19 cellular contexts compared by ENCODE assay signal in the genomic region with DNA sequence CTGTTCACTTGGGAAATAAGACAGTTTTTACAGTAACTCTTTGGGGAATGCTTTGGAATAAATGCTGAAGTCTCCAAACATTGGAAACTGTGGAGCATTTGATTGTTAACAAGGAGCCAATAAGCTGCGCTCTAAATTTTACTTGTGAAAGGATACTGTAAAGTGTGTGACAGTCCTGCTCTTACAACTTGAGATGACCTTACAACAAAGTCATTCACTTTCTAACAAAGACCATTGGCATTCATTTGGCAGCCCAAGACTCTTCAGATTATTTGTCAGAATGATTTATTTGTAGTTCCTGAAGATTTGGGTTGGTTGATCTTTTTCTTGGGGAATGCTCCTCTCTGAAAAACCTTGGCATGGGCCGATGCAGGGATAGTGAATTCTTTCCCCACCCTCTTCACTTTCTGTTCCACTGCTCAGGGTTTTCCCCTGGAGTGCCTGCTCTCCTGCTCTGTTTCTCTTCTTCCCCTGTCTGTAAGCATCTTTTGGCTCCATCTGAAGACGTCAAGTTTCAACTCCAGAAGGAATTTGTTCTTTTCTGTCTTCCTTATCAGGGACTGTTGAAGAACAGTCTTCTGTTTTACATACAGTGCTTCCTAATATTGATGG.
A peak's percentile ranks its signal among the peaks of the same experiment; 100 is the strongest.
DNase-seq lines count a peak whose midpoint lies in the region; ATAC-seq and TF ChIP-seq lines count a peak whose summit lies in the region.
"Had no signal": no experiment of that assay in that cellular context is flagged by ENCODE, and none has a peak within 500 bp of the region (broad histone marks: within the 10 kb centered on the region; RNA-seq: fewer than 3 reads in every experiment).

No MANE protein-coding gene starts in this region.

- TF ChIP-seq CTCF in Caco-2 (IDR thresholded peaks at IDR 0.05; ENCODE audit: insufficient read depth in 1 of 2, low read depth in 1 of 2, low read length in 1 of 2, severe bottlenecking in 1 of 2, unreplicated experiment in 1 of 2) (no peak), fibroblast of the aortic adventitia (IDR thresholded peaks at IDR 0.05; ENCODE audit: insufficient read depth, low read length) (no peak)

- no peaks in the 10 kb centered on the region for H3K27me3 Mint-ChIP-seq in Caco-2 (ENCODE audit: insufficient read depth, unreplicated experiment)
- H3K27me3 Mint-ChIP-seq: stimulated activated naive CD8-positive, alpha-beta T cell treated with anti-CD3 and anti-CD28 coated beads, Interleukin-15, amount 100 ng/mL, for 72 hours had no signal

- ATAC-seq in HG03108 (IDR thresholded peaks at IDR 0.05; ENCODE audit: unreplicated experiment) (no peak), HG03196 (IDR thresholded peaks at IDR 0.05; ENCODE audit: unreplicated experiment) (no peak), HG03159 (IDR thresholded peaks at IDR 0.05; ENCODE audit: unreplicated experiment) (no peak), HG03571 (IDR thresholded peaks at IDR 0.05; ENCODE audit: unreplicated experiment) (no peak)
- ATAC-seq: GM12878; stimulated activated naive CD8-positive, alpha-beta T cell treated with anti-CD3 and anti-CD28 coated beads, Interleukin-15, amount 100 ng/mL, for 72 hours had no signal

- POLR2A ChIA-PET in Caco-2 (lab: Charles Lee), result no interaction called here

- no peaks in the 10 kb centered on the region for H3K9me3 ChIP-seq in Caco-2

- peaks cover 11% of the 10 kb centered on the region for H3K4me1 Mint-ChIP-seq in Caco-2 (ENCODE audit: low read depth, unreplicated experiment)

- H3K27me3 ChIP-seq in Caco-2 (replicated peaks; ENCODE audit: control insufficient read depth, insufficient read depth, low read length), result no peaks in the 10 kb centered on the region
- H3K27me3 ChIP-seq: brain microvascular endothelial cell had no signal

- no peaks in the 10 kb centered on the region for H3K36me3 ChIP-seq in Caco-2 (ENCODE audit: control insufficient read depth, insufficient read depth, low read length)
- H3K36me3 ChIP-seq: brain microvascular endothelial cell, WERI-Rb-1 had no signal

- H3K4me1 ChIP-seq in Caco-2, result no peaks in the 10 kb centered on the region

- DNase-seq in Caco-2, result no peak
- peak; percentile 26 for DNase-seq in NCI-H69 (lab: John Stamatoyannopoulos, UW)
- peak; percentile 14 for DNase-seq in fibroblast of the aortic adventitia (ENCODE audit: low read depth)
- peak; percentile 8 for DNase-seq in pons (ENCODE audit: low spot score)
- DNase-seq: activated gamma-delta T cell; brain microvascular endothelial cell; effector CD8-positive, alpha-beta T cell; MM.1S; NCI-H2029; NCI-H510A treated with DMSO at 0.1 percent for 48 hours; occipital lobe; OCI-M1; stimulated activated naive CD8-positive, alpha-beta T cell treated with anti-CD3 and anti-CD28 coated beads, Interleukin-15, amount 100 ng/mL, for 72 hours; WERI-Rb-1 had no signal

- TSS peak; percentile 22 for BruUV-seq in Caco-2 (replicated peaks; lab: Mats Ljungman, UMichigan)

- H3K4me3 ChIP-seq in Caco-2 (ENCODE audit: low read depth, low read length) (peak overlapping the region; percentile 51), fibroblast of the aortic adventitia (ENCODE audit: low read depth, low read length) (no peak overlapping the region)
- H3K4me3 ChIP-seq: GM12878 had no signal

- H3K27ac Mint-ChIP-seq in Caco-2 (ENCODE audit: unreplicated experiment), result no peak overlapping the region
- H3K27ac Mint-ChIP-seq: stimulated activated naive CD8-positive, alpha-beta T cell treated with anti-CD3 and anti-CD28 coated beads, Interleukin-15, amount 100 ng/mL, for 72 hours had no signal

- CTCF ChIA-PET in Caco-2 (lab: Charles Lee), result no interaction called here

- no peaks in the 10 kb centered on the region for H3K36me3 Mint-ChIP-seq in Caco-2 (ENCODE audit: insufficient read depth, unreplicated experiment)

- no peaks in the 10 kb centered on the region for H3K9me3 Mint-ChIP-seq in Caco-2 (ENCODE audit: unreplicated experiment)
- H3K9me3 Mint-ChIP-seq: stimulated activated naive CD8-positive, alpha-beta T cell treated with anti-CD3 and anti-CD28 coated beads, Interleukin-15, amount 100 ng/mL, for 72 hours had no signal

- no peak overlapping the region for H3K4me3 Mint-ChIP-seq in Caco-2 (ENCODE audit: unreplicated experiment)

- intact Hi-C loops in Caco-2 (cut with micrococcal nuclease; ENCODE audit: unreplicated experiment), result no loop called here

Comparison
In these comparisons a context has a peak if more than half of its experiments do, and no peak if none do; other contexts are left out.
1. DNase-seq: peak in NCI-H69 (single experiment), fibroblast of the aortic adventitia (single experiment) and pons (single experiment); none in Caco-2 (0 of 2).